ENCODE assay signal across 27 cellular contexts in the genomic region with DNA sequence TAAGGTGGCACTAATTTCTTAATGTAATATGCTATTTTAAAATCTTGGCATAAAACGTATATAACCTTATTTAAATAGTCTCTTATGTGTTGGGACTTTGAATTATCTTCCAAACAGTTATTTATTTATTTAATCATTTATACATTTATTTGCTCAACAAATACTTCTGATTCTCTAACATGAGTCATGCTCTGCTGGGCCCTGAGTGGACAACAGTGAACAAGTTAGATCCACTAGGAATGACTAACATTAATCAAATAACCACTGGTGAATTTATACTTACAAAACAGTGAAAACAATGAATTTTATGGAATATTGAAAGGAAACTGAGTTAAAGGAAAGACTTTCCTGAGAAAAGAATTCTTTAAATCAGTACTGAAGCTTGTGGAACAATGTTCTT.
"Had no signal": no experiment of that assay in that cellular context is flagged by ENCODE, and none has a peak within 500 bp of the region (broad histone marks: within the 10 kb centered on the region; RNA-seq: fewer than 3 reads in every experiment).

No MANE protein-coding gene starts in this region.

- ATAC-seq: activated CD8-positive, alpha-beta T cell treated with anti-CD3 and anti-CD28 coated beads, Interleukin-2, amount 10 ng/mL, durations not matched to agents 7 days and 5 days; heart left ventricle; left colon had no signal

- H3K4me1 Mint-ChIP-seq: activated CD4-positive, alpha-beta T cell treated with anti-CD3 and anti-CD28 coated beads, Interleukin-2, amount 10 ng/mL, durations not matched to agents 7 days and 5 days; brain; memory B cell; nephron had no signal

- H3K36me3 ChIP-seq: esophagus squamous epithelium, heart left ventricle, neutrophil, ovary, prostate gland, right atrium auricular region, spleen, vagina had no signal

- H3K9me3 ChIP-seq: esophagus squamous epithelium, heart left ventricle, neutrophil, ovary, prostate gland, right atrium auricular region, testis, vagina had no signal

- H3K36me3 Mint-ChIP-seq: activated naive CD8-positive, alpha-beta T cell; brain; memory B cell; type B pancreatic cell had no signal

- H3K27me3 Mint-ChIP-seq: activated CD4-positive, alpha-beta T cell treated with anti-CD3 and anti-CD28 coated beads, Interleukin-2, amount 10 ng/mL, durations not matched to agents 7 days and 5 days; activated naive CD8-positive, alpha-beta T cell; brain; memory B cell; type B pancreatic cell had no signal

- H3K27ac ChIP-seq: coronary artery, esophagus squamous epithelium, heart left ventricle, neutrophil, ovary, prostate gland, right atrium auricular region, spleen, testis, vagina, VCaP had no signal

- H3K27ac Mint-ChIP-seq: activated CD4-positive, alpha-beta T cell treated with anti-CD3 and anti-CD28 coated beads, Interleukin-2, amount 10 ng/mL, durations not matched to agents 7 days and 5 days; activated CD8-positive, alpha-beta T cell treated with anti-CD3 and anti-CD28 coated beads, Interleukin-2, amount 10 ng/mL, durations not matched to agents 7 days and 5 days; activated naive CD8-positive, alpha-beta T cell; brain; memory B cell; nephron; T-helper 2 cell treated with Interferon-gamma antibody and Interleukin-4, amounts not matched to agents 5 μg/mL and 100 μg/mL, for 36 hours; type B pancreatic cell had no signal

- H3K4me3 ChIP-seq: coronary artery, esophagus squamous epithelium, heart left ventricle, ovary, prostate gland, right atrium auricular region, spleen, testis, vagina had no signal

- DNase-seq: activated CD4-positive, alpha-beta T cell treated with anti-CD3 and anti-CD28 coated beads, Interleukin-2, amount 10 ng/mL, durations not matched to agents 7 days and 5 days; activated CD4-positive, CD25-positive, alpha-beta regulatory T cell treated with anti-CD3 and anti-CD28 coated beads, Interleukin-2, amount 50 U/mL, for 72 hours; activated CD8-positive, alpha-beta T cell treated with anti-CD3 and anti-CD28 coated beads, Interleukin-2, amount 10 ng/mL, durations not matched to agents 7 days and 5 days; activated naive CD4-positive, alpha-beta T cell; activated T-cell treated with anti-CD3 and anti-CD28 coated beads, Interleukin-2, amount 50 U/mL, for 1 hour; amniotic stem cell; central memory CD4-positive, alpha-beta T cell; esophagus squamous epithelium; heart left ventricle; left colon; ovary; spleen; stimulated activated CD4-positive, alpha-beta T cell treated with anti-CD3 and anti-CD28 coated beads, Interleukin-4, amount 100 ng/mL, for 1 hour; stimulated activated naive CD4-positive, alpha-beta T cell; testis had no signal

- H3K9me3 Mint-ChIP-seq: brain, nephron, type B pancreatic cell had no signal

- H3K27me3 ChIP-seq: esophagus squamous epithelium, heart left ventricle, neutrophil, ovary, right atrium auricular region, spleen, testis, vagina had no signal

- H3K4me3 Mint-ChIP-seq: activated CD4-positive, alpha-beta T cell treated with anti-CD3 and anti-CD28 coated beads, Interleukin-2, amount 10 ng/mL, durations not matched to agents 7 days and 5 days; activated CD8-positive, alpha-beta T cell treated with anti-CD3 and anti-CD28 coated beads, Interleukin-2, amount 10 ng/mL, durations not matched to agents 7 days and 5 days; activated naive CD8-positive, alpha-beta T cell; brain; memory B cell; nephron; T-helper 2 cell treated with Interferon-gamma antibody and Interleukin-4, amounts not matched to agents 5 μg/mL and 100 μg/mL, for 36 hours; type B pancreatic cell had no signal
